In the genomic region with DNA sequence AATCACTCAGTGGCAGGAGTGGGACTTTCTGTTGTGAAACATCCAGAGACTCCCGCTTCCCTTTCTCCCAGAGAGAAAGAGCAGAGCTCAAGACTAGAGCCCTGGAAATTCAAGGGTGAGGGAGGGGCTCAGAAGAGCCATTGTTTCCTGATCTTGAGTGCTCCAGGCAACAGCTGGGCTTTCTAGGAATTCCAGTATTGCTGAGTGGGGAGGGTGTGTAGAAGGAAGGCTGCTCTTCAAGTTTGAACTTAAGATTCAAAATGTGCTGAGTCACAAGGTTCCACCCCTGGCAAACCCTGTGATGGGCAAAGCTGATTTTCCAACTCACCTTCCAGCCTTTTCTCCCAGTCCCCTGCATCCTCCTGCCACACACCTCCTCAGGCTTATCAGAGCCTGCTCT, we compare ENCODE assay signal across 18 cellular contexts. TPM values are rescaled to one million over a fixed set of nuclear protein-coding genes. Genes with fewer than 3 reads are reported as not detected.
DNase-seq lines count a peak whose midpoint lies in the region; ATAC-seq and TF ChIP-seq lines count a peak whose summit lies in the region.
"Had no signal": no experiment of that assay in that cellular context is flagged by ENCODE, and none has a peak within 500 bp of the region (broad histone marks: within the 10 kb centered on the region; RNA-seq: fewer than 3 reads in every experiment).

No MANE protein-coding gene starts in this region.

- H3F3A ChIP-seq in GM23338 (replicated peaks; ENCODE audit: low read depth) (no peaks in the 10 kb centered on the region), PC-3 (ENCODE audit: low read length, unreplicated experiment) (no peaks in the 10 kb centered on the region)

- H3K27ac Mint-ChIP-seq in GM23338: peak overlapping the region; percentile 77
- H3K27ac Mint-ChIP-seq: activated B cell treated with CpG ODN at 0.5 μM for 24 hours; activated naive CD8-positive, alpha-beta T cell; stimulated activated naive CD8-positive, alpha-beta T cell treated with anti-CD3 and anti-CD28 coated beads, Interleukin-15, Interleukin-2, amounts not matched to agents 100 ng/mL and 50 ng/mL, for 24 hours had no signal

- no peaks in the 10 kb centered on the region for H3K9me3 Mint-ChIP-seq in GM23338
- H3K9me3 Mint-ChIP-seq: activated B cell treated with CpG ODN at 0.5 μM for 24 hours; stimulated activated naive CD8-positive, alpha-beta T cell treated with anti-CD3 and anti-CD28 coated beads, Interleukin-15, Interleukin-2, amounts not matched to agents 100 ng/mL and 50 ng/mL, for 24 hours had no signal

- H3K36me3 ChIP-seq in GM23338 (ENCODE audit: insufficient read depth) (no peaks in the 10 kb centered on the region), PC-3 (ENCODE audit: low read depth, low read length) (no peaks in the 10 kb centered on the region), OCI-LY7 (ENCODE audit: insufficient read depth, low read length) (no peaks in the 10 kb centered on the region)

- H3K9me3 ChIP-seq in PC-3 (ENCODE audit: low read length): no peaks in the 10 kb centered on the region
- no peaks in the 10 kb centered on the region for H3K9me3 ChIP-seq in OCI-LY7 (ENCODE audit: low read length)
- H3K9me3 ChIP-seq: SK-N-SH had no signal

- no peaks in the 10 kb centered on the region for H3K36me3 Mint-ChIP-seq in GM23338 (ENCODE audit: low read depth)
- H3K36me3 Mint-ChIP-seq: activated naive CD8-positive, alpha-beta T cell had no signal

- no peak overlapping the region for H3K4me3 ChIP-seq in GM23338
- no peak overlapping the region for H3K4me3 ChIP-seq in PC-3 (ENCODE audit: low read length)
- no peak overlapping the region for H3K4me3 ChIP-seq in fibroblast of pulmonary artery (replicated peaks; ENCODE audit: low read depth, low read length)
- no peak overlapping the region for H3K4me3 ChIP-seq in OCI-LY7 (ENCODE audit: low read depth, low read length, poor library complexity, severe bottlenecking)

- H3K4me1 ChIP-seq in GM23338 (ENCODE audit: insufficient read depth) (peaks cover 41% of the 10 kb centered on the region), PC-3 (ENCODE audit: insufficient read depth, low read length) (peaks cover 25% of the 10 kb centered on the region), OCI-LY7 (ENCODE audit: insufficient read depth, low read length, poor library complexity, severe bottlenecking) (no peaks in the 10 kb centered on the region)

- CTCF ChIA-PET in PC-3 (lab: Charles Lee) (no interaction called here), OCI-LY7 (lab: Charles Lee; ENCODE audit: unreplicated experiment) (no interaction called here)

- H2AFZ ChIP-seq in GM23338 (peak overlapping the region; percentile 4; the same call in 1 of the 2 replicates), PC-3 (ENCODE audit: low read length) (no peak overlapping the region), OCI-LY7 (ENCODE audit: low read length) (no peak overlapping the region)

- H3K27me3 ChIP-seq in GM23338 (ENCODE audit: insufficient read depth) (no peaks in the 10 kb centered on the region), PC-3 (ENCODE audit: low read length) (no peaks in the 10 kb centered on the region)

- H3K4me3 Mint-ChIP-seq in GM23338: no peak overlapping the region
- H3K4me3 Mint-ChIP-seq: activated B cell treated with CpG ODN at 0.5 μM for 24 hours; activated naive CD8-positive, alpha-beta T cell; stimulated activated naive CD8-positive, alpha-beta T cell treated with anti-CD3 and anti-CD28 coated beads, Interleukin-15, Interleukin-2, amounts not matched to agents 100 ng/mL and 50 ng/mL, for 24 hours had no signal

- H3K27ac ChIP-seq in GM23338 (ENCODE audit: low read depth) (no peak overlapping the region), PC-3 (ENCODE audit: low read length) (peak overlapping the region; percentile 30), OCI-LY7 (ENCODE audit: low read depth, low read length, poor library complexity, severe bottlenecking) (no peak overlapping the region)
- H3K27ac ChIP-seq: C4-2B had no signal

- ATAC-seq in GM23338 (peak; percentile 56), PC-3 (peak; percentile 37), omental fat pad (ENCODE audit: low FRiP score) (peak; percentile 64), GM18511 (IDR thresholded peaks at IDR 0.05; ENCODE audit: unreplicated experiment) (no peak)

- BruUV-seq in PC-3 (replicated peaks; lab: Mats Ljungman, UMichigan) (no TSS peak), OCI-LY7 (replicated peaks; lab: Mats Ljungman, UMichigan) (no TSS peak)

- DNase-seq in GM23338 (ENCODE audit: low spot score) (peak; percentile 69), PC-3 (peak; percentile 81), fibroblast of pulmonary artery (ENCODE audit: low read depth) (peak; percentile 75), omental fat pad (ENCODE audit: low spot score) (no peak), OCI-LY7 (ENCODE audit: low spot score) (no peak), glomerular visceral epithelial cell (ENCODE audit: extremely low spot score) (no peak)
- DNase-seq: activated B cell treated with CpG ODN at 0.5 μM for 24 hours; activated CD8-positive, alpha-beta memory T cell treated with anti-CD3 and anti-CD28 coated beads, Interleukin-2, amount 50 U/mL, for 4 hours; cerebellar nuclear complex; GDM1; midbrain; NCI-H1048; NCI-H69; SK-N-SH had no signal

- H3K79me2 ChIP-seq in GM23338 (replicated peaks; ENCODE audit: insufficient read depth): no peaks in the 10 kb centered on the region
- no peaks in the 10 kb centered on the region for H3K79me2 ChIP-seq in PC-3 (ENCODE audit: low read length)
- H3K79me2 ChIP-seq in OCI-LY7 (ENCODE audit: insufficient read depth, low read depth, low read length): no peaks in the 10 kb centered on the region

- H3K9ac ChIP-seq in PC-3 (ENCODE audit: low read length): no peak overlapping the region
- H3K9ac ChIP-seq: SK-N-SH had no signal

- intact Hi-C loops in PC-3 (cut with micrococcal nuclease) (no loop called here), OCI-LY7 (cut with micrococcal nuclease; ENCODE audit: unreplicated experiment) (no loop called here)

- peak overlapping the region; percentile 40; the same call in 1 of the 2 replicates for H3K4me2 ChIP-seq in GM23338
- peak overlapping the region; percentile 54 for H3K4me2 ChIP-seq in PC-3 (ENCODE audit: low read length)
- no peak overlapping the region for H3K4me2 ChIP-seq in OCI-LY7 (ENCODE audit: low read length)
- H3K4me2 ChIP-seq: SK-N-SH had no signal

- peaks cover 3% of the 10 kb centered on the region for H3K27me3 Mint-ChIP-seq in GM23338 (ENCODE audit: insufficient read depth, low read depth, poor library complexity)

- TF ChIP-seq CTCF in GM23338 (conservative IDR thresholded peaks at IDR 0.05; ENCODE audit: low read depth in 2 of 2) (no peak), PC-3 (conservative IDR thresholded peaks at IDR 0.05; ENCODE audit: low read depth, low read length) (no peak), fibroblast of pulmonary artery (IDR thresholded peaks at IDR 0.05; ENCODE audit: low read length, missing control alignments) (no peak), omental fat pad (IDR thresholded peaks at IDR 0.05) (no peak), OCI-LY7 (conservative IDR thresholded peaks at IDR 0.05; ENCODE audit: low read length) (no peak)

- H3K4me1 Mint-ChIP-seq in GM23338: peaks cover 46% of the 10 kb centered on the region
- H3K4me1 Mint-ChIP-seq: activated B cell treated with CpG ODN at 0.5 μM for 24 hours had no signal

- H3K9me2 ChIP-seq in GM23338 (ENCODE audit: insufficient read depth) (peaks cover 24% of the 10 kb centered on the region), PC-3 (replicated peaks; ENCODE audit: low read length) (no peaks in the 10 kb centered on the region), OCI-LY7 (ENCODE audit: insufficient read depth, low read length) (no peaks in the 10 kb centered on the region)
- H3K9me2 ChIP-seq: SK-N-SH had no signal

- H4K20me1 ChIP-seq in GM23338 (replicated peaks; ENCODE audit: insufficient read depth): no peaks in the 10 kb centered on the region
- H4K20me1 ChIP-seq in PC-3 (ENCODE audit: low read length): no peaks in the 10 kb centered on the region
- no peaks in the 10 kb centered on the region for H4K20me1 ChIP-seq in OCI-LY7 (ENCODE audit: insufficient read depth, low read length)

- POLR2A ChIA-PET in PC-3 (lab: Charles Lee; ENCODE audit: unreplicated experiment): no interaction called here
- POLR2A ChIA-PET in OCI-LY7 (lab: Charles Lee): no interaction called here

RNA-seq across cellular contexts. Expression of a gene that starts 42.3 kb away (rescaled TPM):
- total RNA-seq in GM23338 (2014; rRNA removed; shearing (Covaris generic)): 9.4 and 9.5 TPM in 2 replicates
- 33.7 and 34.6 TPM in 2 replicates for polyA plus RNA-seq in GM23338 (2016; fragmentation: Nextera tagmentation; extraction: Ambion mirVana)
- total RNA-seq in PC-3 (2014; rRNA removed): 14.3 and 18.8 TPM in 2 replicates
- total RNA-seq in omental fat pad: 10 to 100 TPM; 16.5 to 31.4 (median 24.6) TPM
- total RNA-seq in OCI-LY7 (2014; rRNA removed; shearing (Covaris generic)): 7.2 and 8.1 TPM in 2 replicates
- 17.6 and 18.1 TPM in 2 replicates for total RNA-seq in OCI-LY7 (2022)

Comparison
In these comparisons a context has a peak if more than half of its experiments do, and no peak if none do; other contexts are left out.
1. DNase-seq: peak in GM23338 (single experiment), PC-3 (single experiment) and fibroblast of pulmonary artery (single experiment); none in omental fat pad (single experiment), OCI-LY7 (single experiment) and glomerular visceral epithelial cell (single experiment).